In genomic region chr12:3836641-3837040, GRCh38 we compare ENCODE assay signal across 16 cellular contexts. TPM values are rescaled to one million over a fixed set of nuclear protein-coding genes. Genes with fewer than 3 reads are reported as not detected.
DNase-seq lines count a peak whose midpoint lies in the region; ATAC-seq, FAIRE-seq and TF ChIP-seq lines count a peak whose summit lies in the region.
"Had no signal": no experiment of that assay in that cellular context is flagged by ENCODE, and none has a peak within 500 bp of the region (broad histone marks: within the 10 kb centered on the region; RNA-seq: fewer than 3 reads in every experiment).

No MANE protein-coding gene starts in this region.

- H3K27ac Mint-ChIP-seq in activated naive CD4-positive, alpha-beta T cell treated with anti-CD3 and anti-CD28 coated beads, Interleukin-2, amount 50 U/mL, for 24 hours: peak overlapping the region; percentile 52
- peak overlapping the region; percentile 71 for H3K27ac Mint-ChIP-seq in WTC11
- H3K27ac Mint-ChIP-seq in stimulated activated memory B cell treated with anti-CD40 and anti-IgM and Interleukin-4, amounts not matched to agents 10 μg/mL and 1 μg/mL and 100 μg/mL, for 72 hours: peak overlapping the region; percentile 82

- no peak overlapping the region for H2BK120ac ChIP-seq in H1 (replicated peaks; ENCODE audit: low read depth, low read length)

- no peak overlapping the region for H3K23ac ChIP-seq in H1 (ENCODE audit: insufficient read length)

- H3K79me1 ChIP-seq in H1 (ENCODE audit: low read depth, low read length): no peaks in the 10 kb centered on the region

- POLR2A ChIA-PET in WTC11 (lab: Charles Lee): no interaction called here
- POLR2A ChIA-PET in H1 (lab: Charles Lee; ENCODE audit: partially characterized antibody): interaction anchor here (0.6 to 1.6 kb wide), 2 partner anchors 15 to 922 kb away, joined by 3 to 4 read pairs; no protein-coding TSS in a partner anchor

- H3K36me3 Mint-ChIP-seq in activated naive CD4-positive, alpha-beta T cell treated with anti-CD3 and anti-CD28 coated beads, Interleukin-2, amount 50 U/mL, for 24 hours: peaks cover 35% of the 10 kb centered on the region
- H3K36me3 Mint-ChIP-seq in WTC11: peaks cover 11% of the 10 kb centered on the region
- H3K36me3 Mint-ChIP-seq in stimulated activated memory B cell treated with anti-CD40 and anti-IgM and Interleukin-4, amounts not matched to agents 10 μg/mL and 1 μg/mL and 100 μg/mL, for 72 hours: peaks cover 23% of the 10 kb centered on the region

- H4K20me1 ChIP-seq in H1 (replicated peaks in 1 of 2; ENCODE audit: control insufficient read depth in 1 of 2, insufficient read depth in 2 of 2, low read length in 2 of 2): no peaks in the 10 kb centered on the region

- no peak overlapping the region for H3K4me2 ChIP-seq in H1 (ENCODE audit: insufficient read depth in 1 of 2, low read depth in 2 of 2, low read length in 2 of 2)
- H3K4me2 ChIP-seq: A549 had no signal

- TF ChIP-seq CTCF in WTC11 (IDR thresholded peaks at IDR 0.05): no peak
- TF ChIP-seq CTCF in H1 (IDR thresholded peaks at IDR 0.05; ENCODE audit: control extremely low read depth in 1 of 3, insufficient read depth in 1 of 3, low read depth in 1 of 3, low read length in 3 of 3): no peak
- TF ChIP-seq CTCF in kidney (IDR thresholded peaks at IDR 0.05; ENCODE audit: borderline replicate concordance, extremely low read depth, insufficient read depth): no peak

- H3K36me3 ChIP-seq in H1 (ENCODE audit: control insufficient read depth in 2 of 4, insufficient read depth in 4 of 4, low read length in 3 of 4) (peaks cover 0 to 8% (median 0%) of the 10 kb centered on the region in 4 experiments; a peak in 1 of 8 replicates), kidney (ENCODE audit: control insufficient read depth in 1 of 2, insufficient read depth in 2 of 2, low read length in 2 of 2) (no peaks in the 10 kb centered on the region)
- H3K36me3 ChIP-seq: MG63 had no signal

- CTCF ChIA-PET in WTC11 (lab: Charles Lee): interaction anchor here (0.7 to 1.4 kb wide), 6 partner anchors 16 to 536 kb away, joined by 3 to 12 read pairs (median 4); partner anchors contain the start of gene PARP11
- CTCF ChIA-PET in H1 (lab: Charles Lee; ENCODE audit: partially characterized antibody): interaction anchor here (0.7 to 1.5 kb wide), 7 partner anchors 14 to 539 kb away, joined by 3 to 8 read pairs (median 3); no protein-coding TSS in a partner anchor

- H3K18ac ChIP-seq in H1 (ENCODE audit: extremely low read depth, low read length): no peak overlapping the region

- no peaks in the 10 kb centered on the region for H3K27me3 ChIP-seq in H1 (replicated peaks in 1 of 4; ENCODE audit: control insufficient read depth in 3 of 4, extremely low read depth in 1 of 4, insufficient read depth in 3 of 4, low read length in 3 of 4)
- H3K27me3 ChIP-seq: MG63 had no signal

- H3K9ac ChIP-seq in H1 (replicated peaks in 1 of 4; ENCODE audit: extremely low read depth in 1 of 4, low read depth in 3 of 4, low read length in 3 of 4) (no peak overlapping the region), kidney (ENCODE audit: low read length in 2 of 2) (no peak overlapping the region)

- DNase-seq in activated naive CD4-positive, alpha-beta T cell treated with Interleukin-2 at 50 U/mL for 16 hours: no peak
- DNase-seq in WTC11 (ENCODE audit: low spot score): no peak
- no peak for DNase-seq in H1 (ENCODE audit: low read depth in 1 of 2, low spot score in 2 of 2)
- no peak for DNase-seq in kidney
- DNase-seq: COR-L47; MG63; NCI-H1105; NCI-H187; NK-92 treated with Interleukin-12 subunit alpha and Interleukin-12 subunit beta, amount 100 ng/mL, for 24 hours; RPMI8226 had no signal

- TF ChIP-seq POLR2A in H1 (IDR thresholded peaks at IDR 0.05; ENCODE audit: control extremely low read depth in 1 of 2, low read depth in 2 of 2, low read length in 2 of 2): no peak

- no peak overlapping the region for H4K91ac ChIP-seq in H1 (replicated peaks; ENCODE audit: insufficient read length, low read length)

- H2BK20ac ChIP-seq in H1 (ENCODE audit: low read length): no peak overlapping the region

- TF ChIP-seq RAD21 in H1 (IDR thresholded peaks at IDR 0.05 in 1 of 2, conservative IDR thresholded peaks at IDR 0.05 in 1 of 2; ENCODE audit: low read depth in 2 of 2, low read length in 2 of 2): no peak

- FAIRE-seq in H1 (lab: Jason Lieb, UNC) (peak; percentile 36), kidney (lab: Jason Lieb, UNC) (no peak)
- FAIRE-seq: A549 had no signal

- H2AFZ ChIP-seq in H1 (ENCODE audit: low read length): 0 out of 2 replicates have a peak overlapping the region, but pooled peaks have one; percentile 14

- peaks cover 81% of the 10 kb centered on the region for H3K4me1 Mint-ChIP-seq in activated naive CD4-positive, alpha-beta T cell treated with anti-CD3 and anti-CD28 coated beads, Interleukin-2, amount 50 U/mL, for 24 hours
- H3K4me1 Mint-ChIP-seq in WTC11: peaks cover 17% of the 10 kb centered on the region
- H3K4me1 Mint-ChIP-seq in stimulated activated memory B cell treated with anti-CD40 and anti-IgM and Interleukin-4, amounts not matched to agents 10 μg/mL and 1 μg/mL and 100 μg/mL, for 72 hours: peaks cover 47% of the 10 kb centered on the region

- TF ChIP-seq EP300 in H1 (IDR thresholded peaks at IDR 0.05; ENCODE audit: borderline replicate concordance in 1 of 2, low read depth in 2 of 2, low read length in 2 of 2): no peak

- no peaks in the 10 kb centered on the region for H3K9me3 Mint-ChIP-seq in activated naive CD4-positive, alpha-beta T cell treated with anti-CD3 and anti-CD28 coated beads, Interleukin-2, amount 50 U/mL, for 24 hours
- H3K9me3 Mint-ChIP-seq in WTC11: peaks cover 4% of the 10 kb centered on the region; the same call in 1 of the 2 replicates
- no peaks in the 10 kb centered on the region for H3K9me3 Mint-ChIP-seq in stimulated activated memory B cell treated with anti-CD40 and anti-IgM and Interleukin-4, amounts not matched to agents 10 μg/mL and 1 μg/mL and 100 μg/mL, for 72 hours

- H3K56ac ChIP-seq in H1 (replicated peaks; ENCODE audit: insufficient read length, low read depth, low read length): no peak overlapping the region

- no peak overlapping the region for H2BK12ac ChIP-seq in H1 (ENCODE audit: low read depth, low read length)

- H3K4me3 ChIP-seq in H1 (ENCODE audit: extremely low read depth in 1 of 4, insufficient read depth in 2 of 4, low read depth in 3 of 4, low read length in 4 of 4): no peak overlapping the region
- no peak overlapping the region for H3K4me3 ChIP-seq in kidney (ENCODE audit: low read length in 2 of 2)
- H3K4me3 ChIP-seq: A549, MG63 had no signal

- H2BK5ac ChIP-seq in H1 (ENCODE audit: low read depth, low read length): no peak overlapping the region

- H3K23me2 ChIP-seq in H1 (ENCODE audit: low read depth, low read length): no peaks in the 10 kb centered on the region

- no peak overlapping the region for H4K8ac ChIP-seq in H1 (ENCODE audit: extremely low read depth, insufficient read depth, low read length)

- peaks cover 0 to 8% of the 10 kb centered on the region in 2 experiments; a peak in 1 of 4 replicates for H3K9me3 ChIP-seq in H1 (ENCODE audit: insufficient read depth in 2 of 2, low read depth in 1 of 2, low read length in 1 of 2)
- H3K9me3 ChIP-seq in kidney (ENCODE audit: control insufficient read depth in 1 of 2, low read length in 2 of 2): no peaks in the 10 kb centered on the region
- H3K9me3 ChIP-seq: A549, MG63 had no signal

- no peak overlapping the region for H2BK15ac ChIP-seq in H1 (ENCODE audit: low read length)

- H3K27me3 Mint-ChIP-seq in activated naive CD4-positive, alpha-beta T cell treated with anti-CD3 and anti-CD28 coated beads, Interleukin-2, amount 50 U/mL, for 24 hours: no peaks in the 10 kb centered on the region
- H3K27me3 Mint-ChIP-seq in WTC11 (ENCODE audit: low read depth): no peaks in the 10 kb centered on the region
- H3K27me3 Mint-ChIP-seq in stimulated activated memory B cell treated with anti-CD40 and anti-IgM and Interleukin-4, amounts not matched to agents 10 μg/mL and 1 μg/mL and 100 μg/mL, for 72 hours: no peaks in the 10 kb centered on the region

- 86% methylated on average over 3 of the region's 3 CpGs; no CpG with 5 or more reads in 1 of the 2 experiments for WGBS in H1 (ENCODE audit: extremely low coverage in 1 of 2, insufficient coverage in 1 of 2, insufficient read length in 1 of 2, insufficient replicate concordance in 2 of 2, low coverage in 1 of 2, low lambda C conversion rate in 2 of 2, missing lambda C conversion rate in 1 of 2), 2 experiments

- H2AK5ac ChIP-seq in H1 (ENCODE audit: low read depth, low read length): no peak overlapping the region

- H3K4ac ChIP-seq in H1 (replicated peaks; ENCODE audit: insufficient read length, low read depth, low read length): no peak overlapping the region

- H3K79me2 ChIP-seq in H1 (ENCODE audit: control insufficient read depth in 1 of 2, insufficient read depth in 2 of 2, low read length in 2 of 2): peaks cover 0 to 14% of the 10 kb centered on the region in 2 experiments; a peak in 1 of 4 replicates

- ATAC-seq in WTC11 (no peak), HG03139 (IDR thresholded peaks at IDR 0.05; ENCODE audit: unreplicated experiment) (no peak), GM21737 (IDR thresholded peaks at IDR 0.05; ENCODE audit: unreplicated experiment) (no peak)
- no peak for ATAC-seq in stimulated activated memory B cell treated with anti-CD40 and anti-IgM and Interleukin-4, amounts not matched to agents 10 μg/mL and 1 μg/mL and 100 μg/mL, for 72 hours
- ATAC-seq: A549 had no signal

- intact Hi-C loops in kidney (cut with DNase I): no loop called here

- no peak overlapping the region for H3K14ac ChIP-seq in H1 (ENCODE audit: insufficient read length)

- H3K4me3 Mint-ChIP-seq in activated naive CD4-positive, alpha-beta T cell treated with anti-CD3 and anti-CD28 coated beads, Interleukin-2, amount 50 U/mL, for 24 hours: peak overlapping the region; percentile 31
- no peak overlapping the region for H3K4me3 Mint-ChIP-seq in WTC11
- H3K4me3 Mint-ChIP-seq in stimulated activated memory B cell treated with anti-CD40 and anti-IgM and Interleukin-4, amounts not matched to agents 10 μg/mL and 1 μg/mL and 100 μg/mL, for 72 hours: no peak overlapping the region
- H3K4me3 Mint-ChIP-seq: CD14-positive monocyte had no signal

- H3K27ac ChIP-seq in H1 (ENCODE audit: low read depth, low read length): no peak overlapping the region
- H3K27ac ChIP-seq in kidney (ENCODE audit: low read depth in 2 of 2, low read length in 2 of 2): no peak overlapping the region
- H3K27ac ChIP-seq: A549 had no signal

- peaks cover 0 to 7% (median 2%) of the 10 kb centered on the region in 4 experiments; a peak in 5 of 7 replicates for H3K4me1 ChIP-seq in H1 (replicated peaks in 1 of 4; ENCODE audit: control insufficient read depth in 3 of 4, insufficient read depth in 4 of 4, low read length in 3 of 4)
- H3K4me1 ChIP-seq in kidney (ENCODE audit: control insufficient read depth in 1 of 2, insufficient read depth in 1 of 2, low read depth in 1 of 2, low read length in 2 of 2): no peaks in the 10 kb centered on the region
- H3K4me1 ChIP-seq: A549 had no signal

- no peak overlapping the region for H4K5ac ChIP-seq in H1 (ENCODE audit: insufficient read length, low read depth, low read length)

RNA-seq across cellular contexts. Expression of gene PARP11, which starts 36.6 kb away (rescaled TPM):
- total RNA-seq in WTC11 (2021): 8.0 to 11.0 TPM (median 9.5 TPM) in 3 replicates
- 12.8 and 13.3 TPM in 2 replicates for total RNA-seq in H1 (2021; fragmentation: NEBNext Ultra II Directional; extraction: Animal tissue kit (Norgen Biotek cat#: 25700))
- polyA plus RNA-seq in H1 (2011; rRNA removed): 3.4 and 4.2 TPM in 2 replicates
- 5.6 TPM for polyA plus RNA-seq in H1 (2011; cell fraction: cytosol; rRNA removed)
- polyA plus RNA-seq in H1 (2011; cell fraction: nucleus; rRNA removed): 2.7 TPM
- polyA plus RNA-seq in H1 (2012, experiment 1 of 2): 4.0 to 6.0 TPM (median 4.8 TPM) in 4 replicates
- 0.41 TPM for polyA plus RNA-seq in H1 (2012, experiment 2 of 2)
- polyA plus RNA-seq in H1 (2013, experiment 1 of 2): 4.9 TPM
- polyA plus RNA-seq in H1 (2013, experiment 2 of 2): 4.4 TPM
- polyA minus RNA-seq in H1 (2011; rRNA and poly(A)+ RNA removed): 7.2 and 9.8 TPM in 2 replicates
- 8.9 TPM for polyA minus RNA-seq in H1 (2011; cell fraction: cytosol; rRNA and poly(A)+ RNA removed)
- polyA minus RNA-seq in H1 (2011; cell fraction: nucleus; rRNA and poly(A)+ RNA removed): 13.5 TPM
- total RNA-seq in kidney: 13.1 TPM
- 2.6 TPM for polyA plus RNA-seq in kidney (ENCODE audit: insufficient read depth, low read depth, low replicate concordance)
